17 cellular contexts compared by ENCODE assay signal in genomic region chr5:884345-885126, GRCh38. TPM values are rescaled to one million over a fixed set of nuclear protein-coding genes. Genes with fewer than 3 reads are reported as not detected.
DNase-seq lines count a peak whose midpoint lies in the region; ATAC-seq, FAIRE-seq and TF ChIP-seq lines count a peak whose summit lies in the region.
"Had no signal": no experiment of that assay in that cellular context is flagged by ENCODE, and none has a peak within 500 bp of the region (broad histone marks: within the 10 kb centered on the region; RNA-seq: fewer than 3 reads in every experiment).

No MANE protein-coding gene starts in this region.

- H2AFZ ChIP-seq in HCT116 (ENCODE audit: low read depth, low read length, poor library complexity, severe bottlenecking) (no peak overlapping the region), neuronal stem cell (ENCODE audit: low read length) (no peak overlapping the region)

- H2AK5ac ChIP-seq in neuronal stem cell (ENCODE audit: low read depth, low read length) = no peak overlapping the region

- peak overlapping the region; percentile 21 for H3K23ac ChIP-seq in neuronal stem cell (ENCODE audit: low read depth, low read length, poor library complexity)

- TF ChIP-seq POLR2A in HCT116 (IDR thresholded peaks at IDR 0.05; ENCODE audit: borderline replicate concordance, extremely low read depth, insufficient read depth, insufficient read length) (no peak), erythroblast (IDR thresholded peaks at IDR 0.05; ENCODE audit: low read length) (no peak)

- no peak overlapping the region for H4K91ac ChIP-seq in neuronal stem cell (ENCODE audit: low read depth, low read length, poor library complexity)

- H3K4ac ChIP-seq in neuronal stem cell (ENCODE audit: low read length) = no peak overlapping the region

- H3K36me3 ChIP-seq in HCT116 (ENCODE audit: control insufficient read depth in 1 of 2, insufficient read depth in 2 of 2, low read length in 2 of 2) = peaks cover 66 to 86% of the 10 kb centered on the region in 2 experiments
- H3K36me3 ChIP-seq in neuronal stem cell (replicated peaks in 1 of 2; ENCODE audit: control insufficient read depth in 2 of 2, insufficient read depth in 2 of 2, low read length in 2 of 2) = peaks cover 77 to 91% of the 10 kb centered on the region in 2 donors

- H3K4me3 ChIP-seq in HCT116 (replicated peaks in 1 of 2; ENCODE audit: low read depth in 1 of 2, low read length in 2 of 2) (no peak overlapping the region), neuronal stem cell (ENCODE audit: low read length in 2 of 2) (no peak overlapping the region)
- H3K4me3 ChIP-seq: MG63, SJCRH30 had no signal

- H2BK5ac ChIP-seq in neuronal stem cell (ENCODE audit: low read length) = no peak overlapping the region

- H3K9me2 ChIP-seq in HCT116 (ENCODE audit: insufficient read depth) = no peaks in the 10 kb centered on the region

- H2BK12ac ChIP-seq in neuronal stem cell (ENCODE audit: low read length) = peak overlapping the region; percentile 63

- H3K9me3 ChIP-seq in HCT116 (ENCODE audit: control insufficient read depth in 1 of 2, insufficient read depth in 1 of 2, low read depth in 1 of 2, low read length in 2 of 2) (no peaks in the 10 kb centered on the region), neuronal stem cell (replicated peaks in 1 of 2; ENCODE audit: control insufficient read depth in 2 of 2, insufficient read depth in 1 of 2, low read depth in 1 of 2, low read length in 2 of 2) (peaks cover 7 to 9% of the 10 kb centered on the region in 2 donors)
- H3K9me3 ChIP-seq: MG63, SJCRH30 had no signal

- ATAC-seq in HCT116 (peak; percentile 36), HG02852 (IDR thresholded peaks at IDR 0.05; ENCODE audit: unreplicated experiment) (no peak), HG03097 (IDR thresholded peaks at IDR 0.05; ENCODE audit: low FRiP score, unreplicated experiment) (no peak)
- ATAC-seq: CD8-positive, alpha-beta T cell had no signal

- no peak for TF ChIP-seq CTCF in HCT116 (IDR thresholded peaks at IDR 0.05 in 2 of 3, conservative IDR thresholded peaks at IDR 0.05 in 1 of 3; ENCODE audit: borderline replicate concordance in 1 of 3, insufficient read depth in 1 of 3, low read depth in 2 of 3, low read length in 2 of 3)

- intact Hi-C loops in HCT116 (cut with micrococcal nuclease) = no loop called here

- no peak overlapping the region for H3K9ac ChIP-seq in HCT116 (ENCODE audit: low read length)
- H3K9ac ChIP-seq in neuronal stem cell (ENCODE audit: low read depth, low read length, poor library complexity) = peak overlapping the region; percentile 35

- DNase-seq in HCT116 (ENCODE audit: low read depth, low spot score) (no peak), HTR-8/SVneo (ENCODE audit: insufficient read length, low spot score) (no peak), erythroblast (lab: John Stamatoyannopoulos, UW) (peak; percentile 19 to 28), neuronal stem cell (ENCODE audit: low spot score) (no peak), 8988T (no peak)
- DNase-seq: CD8-positive, alpha-beta T cell; MG63; NCI-H1694; NCI-H2171; NCI-H510A; NCI-H82; SJCRH30 had no signal

- no peak overlapping the region for H3K14ac ChIP-seq in neuronal stem cell (ENCODE audit: low read length)

- H3K4me1 ChIP-seq in HCT116 (ENCODE audit: control insufficient read depth in 1 of 2, insufficient read depth in 2 of 2, low read length in 2 of 2) (no peaks in the 10 kb centered on the region), neuronal stem cell (ENCODE audit: control insufficient read depth in 2 of 2, insufficient read depth in 1 of 2, low read depth in 1 of 2, low read length in 2 of 2) (no peaks in the 10 kb centered on the region)
- H3K4me1 ChIP-seq: SJCRH30 had no signal

- H3K27ac ChIP-seq in HCT116 (ENCODE audit: low read depth, low read length) = no peak overlapping the region; the same call in 1 of the 2 replicates
- H3K27ac ChIP-seq in neuronal stem cell (replicated peaks; ENCODE audit: low read length) = no peak overlapping the region
- H3K27ac ChIP-seq: SJCRH30 had no signal

- H3K18ac ChIP-seq in neuronal stem cell (ENCODE audit: low read length) = no peak overlapping the region

- peak; percentile 64 for FAIRE-seq in HTR-8/SVneo (lab: Jason Lieb, UNC)
- FAIRE-seq: D721Med, G401.6, RCC 7860 had no signal

- H2BK15ac ChIP-seq in neuronal stem cell (ENCODE audit: low read length) = no peak overlapping the region

- BruUV-seq in HCT116 (replicated peaks; lab: Mats Ljungman, UMichigan) = no TSS peak

- H3K79me1 ChIP-seq in neuronal stem cell (ENCODE audit: low read depth, low read length) = peaks cover 17% of the 10 kb centered on the region

- no CpG with 5 or more reads among the region's 16 CpGs for WGBS in neuronal stem cell (ENCODE audit: extremely low coverage in 2 of 2, insufficient read length in 2 of 2, insufficient replicate concordance in 1 of 2), 2 donors

- H3K27me3 ChIP-seq in HCT116 (ENCODE audit: insufficient read depth, low read length) (no peaks in the 10 kb centered on the region), neuronal stem cell (ENCODE audit: control insufficient read depth in 3 of 3, insufficient read depth in 3 of 3, low read depth in 1 of 3, low read length in 3 of 3) (no peaks in the 10 kb centered on the region)
- H3K27me3 ChIP-seq: MG63, SJCRH30 had no signal

- no peak for TF ChIP-seq RAD21 in HCT116 (IDR thresholded peaks at IDR 0.05; ENCODE audit: low read depth)

- H4K8ac ChIP-seq in neuronal stem cell (ENCODE audit: low read depth, low read length) = no peak overlapping the region

- no peaks in the 10 kb centered on the region; the same call in 1 of the 2 replicates for H4K20me1 ChIP-seq in HCT116 (ENCODE audit: insufficient read depth)

- POLR2A ChIA-PET in HCT116 (lab: Charles Lee) = no interaction called here

- H3K79me2 ChIP-seq in HCT116 (ENCODE audit: insufficient read depth, low read length) = peaks cover 90% of the 10 kb centered on the region

- RAD21 ChIA-PET in HCT116 (lab: Charles Lee; ENCODE audit: low non-redundant PET in 1 of 2, low total read pairs in 2 of 2, uncharacterized antibody in 2 of 2, unreplicated experiment in 2 of 2) = no interaction called here

- CTCF ChIA-PET in HCT116 (lab: Charles Lee) = no interaction called here

- H3K4me2 ChIP-seq in HCT116 (ENCODE audit: low read length) = no peak overlapping the region
- no peak overlapping the region for H3K4me2 ChIP-seq in neuronal stem cell (ENCODE audit: insufficient read depth, low read length, poor library complexity, severe bottlenecking)

- no peak overlapping the region for H2BK120ac ChIP-seq in neuronal stem cell (ENCODE audit: low read depth, low read length)

TF ChIP-seq in HCT116, 20 proteins besides CTCF, POLR2A, EP300 and RAD21:
- no peak for TF ChIP-seq TCF7L2 (IDR thresholded peaks at IDR 0.05; ENCODE audit: borderline replicate concordance, extremely low read depth, insufficient read depth, insufficient read length)

RNA-seq across cellular contexts. Expression of gene BRD9, which starts 8.1 kb away (rescaled TPM):
- total RNA-seq in HCT116 (2021; ENCODE audit: unreplicated experiment) = 54.6 TPM
- polyA plus RNA-seq in HCT116 (2012) = 33.0 and 35.4 TPM in 2 replicates
- 31.5 TPM for polyA plus RNA-seq in neuronal stem cell (2013, experiment 1 of 2)
- polyA plus RNA-seq in neuronal stem cell (2013, experiment 2 of 2) = 31.0 TPM

RNA-seq across cellular contexts. Expression of gene TRIP13, which starts 8.1 kb away (rescaled TPM):
- 45.0 TPM for total RNA-seq in HCT116 (2021; ENCODE audit: unreplicated experiment)
- 18.0 and 29.3 TPM in 2 replicates for polyA plus RNA-seq in HCT116 (2012)
- 24.6 TPM for polyA plus RNA-seq in neuronal stem cell (2013, experiment 1 of 2)
- 25.7 TPM for polyA plus RNA-seq in neuronal stem cell (2013, experiment 2 of 2)

RNA-seq across cellular contexts. Expression of gene ZDHHC11, which starts 33.8 kb away (rescaled TPM):
- total RNA-seq in HCT116 (2021; ENCODE audit: unreplicated experiment) = 17.0 TPM
- 7.7 and 8.7 TPM in 2 replicates for polyA plus RNA-seq in HCT116 (2012)
- 6.4 TPM for polyA plus RNA-seq in neuronal stem cell (2013, experiment 1 of 2)
- 6.7 TPM for polyA plus RNA-seq in neuronal stem cell (2013, experiment 2 of 2)

Comparison
In these comparisons a context has a peak if more than half of its experiments do, and no peak if none do; other contexts are left out.
1. DNase-seq: peak in erythroblast (2 of 2); none in HCT116 (single experiment), HTR-8/SVneo (single experiment), neuronal stem cell (single experiment) and 8988T (single experiment).